In genomic region chr2:130536654-130537053, GRCh38 we compare ENCODE assay signal across 1 cellular context. TPM values are rescaled to one million over a fixed set of nuclear protein-coding genes. Genes with fewer than 3 reads are reported as not detected.
"Had no signal": no experiment of that assay in that cellular context is flagged by ENCODE, and none has a peak within 500 bp of the region (broad histone marks: within the 10 kb centered on the region; RNA-seq: fewer than 3 reads in every experiment).

No MANE protein-coding gene starts in this region.

RNA-seq across cellular contexts. Expression of gene CFC1B, which starts 15.6 kb away (rescaled TPM):
- total RNA-seq: G401 had no signal

RNA-seq across cellular contexts. Expression of gene POTEI, which starts 27.5 kb away (rescaled TPM):
- total RNA-seq: G401 had no signal
